In genomic region chr16:28845173-28846079, GRCh38 we compare ENCODE assay signal across 8 cellular contexts. TPM values are rescaled to one million over a fixed set of nuclear protein-coding genes. Genes with fewer than 3 reads are reported as not detected.
DNase-seq lines count a peak whose midpoint lies in the region; ATAC-seq and TF ChIP-seq lines count a peak whose summit lies in the region.

No MANE protein-coding gene starts in this region.

- peaks cover 0 to 46% (median 35%) of the 10 kb centered on the region in 6 donors for H3K36me3 ChIP-seq in spleen

- TF ChIP-seq CTCF in spleen (IDR thresholded peaks at IDR 0.05 in 8 of 11, conservative IDR thresholded peaks at IDR 0.05 in 3 of 11) = no peak

- H3K4me1 Mint-ChIP-seq in activated naive CD8-positive, alpha-beta T cell treated with anti-CD3 and anti-CD28 coated beads, Interleukin-2, amount 10 ng/mL, durations not matched to agents 7 days and 5 days = peaks cover 19% of the 10 kb centered on the region

- intact Hi-C loops in spleen (cut with DNase I; ENCODE audit: low total_unique reads) = no loop called here

- WGBS in spleen, 5 donors = 26 to 38% (median 29%) methylated on average over 17 to 28 of the region's 28 CpGs

- no peaks in the 10 kb centered on the region for H3K9me3 Mint-ChIP-seq in activated naive CD8-positive, alpha-beta T cell treated with anti-CD3 and anti-CD28 coated beads, Interleukin-2, amount 10 ng/mL, durations not matched to agents 7 days and 5 days

- H3K27ac ChIP-seq in spleen = peak overlapping the region; percentile 49 to 93 (median 90)

- peaks cover 19 to 45% (median 33%) of the 10 kb centered on the region in 6 donors for H3K4me1 ChIP-seq in spleen

- H3K27me3 Mint-ChIP-seq in activated naive CD8-positive, alpha-beta T cell treated with anti-CD3 and anti-CD28 coated beads, Interleukin-2, amount 10 ng/mL, durations not matched to agents 7 days and 5 days = no peaks in the 10 kb centered on the region

- H3K27me3 ChIP-seq in spleen (replicated peaks in 1 of 7) = no peaks in the 10 kb centered on the region

- ATAC-seq in GM18519 (IDR thresholded peaks at IDR 0.05; ENCODE audit: low FRiP score, unreplicated experiment) (peak; percentile 1), HG02610 (IDR thresholded peaks at IDR 0.05; ENCODE audit: unreplicated experiment) (no peak)
- ATAC-seq in activated naive CD8-positive, alpha-beta T cell treated with anti-CD3 and anti-CD28 coated beads, Interleukin-2, amount 10 ng/mL, durations not matched to agents 7 days and 5 days (ENCODE audit: low read depth) = no peak

- peaks cover 10% of the 10 kb centered on the region for H3K36me3 Mint-ChIP-seq in activated naive CD8-positive, alpha-beta T cell treated with anti-CD3 and anti-CD28 coated beads, Interleukin-2, amount 10 ng/mL, durations not matched to agents 7 days and 5 days

- H3K4me3 Mint-ChIP-seq in activated naive CD8-positive, alpha-beta T cell treated with anti-CD3 and anti-CD28 coated beads, Interleukin-2, amount 10 ng/mL, durations not matched to agents 7 days and 5 days = peak overlapping the region; percentile 88

- H3K4me3 ChIP-seq in iPS-11a (ENCODE audit: low read depth, low read length) = peak overlapping the region; percentile 83
- peak overlapping the region; percentile 48 to 91 (median 80) for H3K4me3 ChIP-seq in spleen

- no peaks in the 10 kb centered on the region for H3K9me3 ChIP-seq in spleen

- TF ChIP-seq POLR2A in spleen (IDR thresholded peaks at IDR 0.05) = no peak

- peak overlapping the region; percentile 93 for H3K27ac Mint-ChIP-seq in activated naive CD8-positive, alpha-beta T cell treated with anti-CD3 and anti-CD28 coated beads, Interleukin-2, amount 10 ng/mL, durations not matched to agents 7 days and 5 days

- POLR2A ChIA-PET in activated naive CD8-positive, alpha-beta T cell treated with anti-CD3 and anti-CD28 coated beads, Interleukin-2, amount 10 ng/mL, durations not matched to agents 7 days and 5 days (lab: Charles Lee) = interaction anchor here (1.0 to 5.8 kb wide), 9 partner anchors 8 to 91 kb away, joined by 3 to 100 read pairs (median 5); partner anchors contain the start of genes ATXN2L and SH2B1

- DNase-seq in AG08396 (ENCODE audit: low spot score) (peak; percentile 47), NAMALWA (ENCODE audit: low spot score) (peak; percentile 80), spleen (no peak), epidermal melanocyte (ENCODE audit: insufficient read length, low spot score) (no peak)
- no peak for DNase-seq in activated naive CD8-positive, alpha-beta T cell treated with anti-CD3 and anti-CD28 coated beads, Interleukin-2, amount 10 ng/mL, durations not matched to agents 7 days and 5 days

RNA-seq across cellular contexts. Expression of gene TUFM, which starts 0.7 kb away (rescaled TPM):
- 100 to 1,000 TPM; 117 to 119 TPM for total RNA-seq in activated naive CD8-positive, alpha-beta T cell treated with anti-CD3 and anti-CD28 coated beads, Interleukin-2, amount 10 ng/mL, durations not matched to agents 7 days and 5 days
- total RNA-seq in spleen = 100 to 1,000 TPM in 5 of 7 donors, 10 to 100 TPM in 2; 76.3 to 136 (median 103) TPM
- polyA plus RNA-seq in spleen = 100 to 1,000 TPM; 182 to 194 (median 190) TPM

RNA-seq across cellular contexts. Expression of gene SH2B1, which starts 18.2 kb away (rescaled TPM):
- total RNA-seq in activated naive CD8-positive, alpha-beta T cell treated with anti-CD3 and anti-CD28 coated beads, Interleukin-2, amount 10 ng/mL, durations not matched to agents 7 days and 5 days = 10 to 100 TPM; 78.9 to 81.0 TPM
- total RNA-seq in spleen = 10 to 100 TPM; 25.9 to 70.7 (median 60.7) TPM
- polyA plus RNA-seq in spleen = 10 to 100 TPM; 28.1 to 60.8 (median 42.7) TPM

RNA-seq across cellular contexts. Expression of gene ATXN2L, which starts 22.6 kb away (rescaled TPM):
- total RNA-seq in activated naive CD8-positive, alpha-beta T cell treated with anti-CD3 and anti-CD28 coated beads, Interleukin-2, amount 10 ng/mL, durations not matched to agents 7 days and 5 days = 100 to 1,000 TPM; 296 to 304 TPM
- total RNA-seq in spleen = 100 to 1,000 TPM; 113 to 179 (median 161) TPM
- polyA plus RNA-seq in spleen = 10 to 100 TPM; 43.8 to 85.8 (median 61.9) TPM

RNA-seq across cellular contexts. Expression of gene ATP2A1, which starts 32.9 kb away (rescaled TPM):
- total RNA-seq in activated naive CD8-positive, alpha-beta T cell treated with anti-CD3 and anti-CD28 coated beads, Interleukin-2, amount 10 ng/mL, durations not matched to agents 7 days and 5 days = 1 to 10 TPM; 2.5 to 4.6 TPM
- total RNA-seq in spleen = 1 to 10 TPM in 2 of 7 donors, under 1 TPM in 3, not detected in 2; 0.26 to 1.5 (median 0.82) TPM
- polyA plus RNA-seq in spleen = under 1 TPM; 0.33 to 0.46 (median 0.42) TPM

Comparison
In these comparisons a context has a peak if more than half of its experiments do, and no peak if none do; other contexts are left out.
1. DNase-seq: peak in AG08396 (single experiment) and NAMALWA (single experiment); none in activated naive CD8-positive, alpha-beta T cell treated with anti-CD3 and anti-CD28 coated beads, Interleukin-2, amount 10 ng/mL, durations not matched to agents 7 days and 5 days (single experiment), spleen (single experiment) and epidermal melanocyte (single experiment).